Comparison of ENCODE assay signal across 1 cellular context in genomic region chr1:174159253-174160108, GRCh38.
TF ChIP-seq lines count a peak whose summit lies in the region.

RABGAP1L (plus strand) TSS chr1:174159520.

TF ChIP-seq in WTC11, 78 proteins besides CTCF, POLR2A, EP300 and RAD21 (continued from another document and continues in another):
- TF ChIP-seq, protein P1, sequence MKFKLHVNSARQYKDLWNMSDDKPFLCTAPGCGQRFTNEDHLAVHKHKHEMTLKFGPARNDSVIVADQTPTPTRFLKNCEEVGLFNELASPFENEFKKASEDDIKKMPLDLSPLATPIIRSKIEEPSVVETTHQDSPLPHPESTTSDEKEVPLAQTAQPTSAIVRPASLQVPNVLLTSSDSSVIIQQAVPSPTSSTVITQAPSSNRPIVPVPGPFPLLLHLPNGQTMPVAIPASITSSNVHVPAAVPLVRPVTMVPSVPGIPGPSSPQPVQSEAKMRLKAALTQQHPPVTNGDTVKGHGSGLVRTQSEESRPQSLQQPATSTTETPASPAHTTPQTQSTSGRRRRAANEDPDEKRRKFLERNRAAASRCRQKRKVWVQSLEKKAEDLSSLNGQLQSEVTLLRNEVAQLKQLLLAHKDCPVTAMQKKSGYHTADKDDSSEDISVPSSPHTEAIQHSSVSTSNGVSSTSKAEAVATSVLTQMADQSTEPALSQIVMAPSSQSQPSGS (CRISPR knock-in tag; IDR thresholded peaks at IDR 0.05; ENCODE audit: borderline replicate concordance, low read depth): no peak
- TF ChIP-seq ZNF232 (CRISPR knock-in tag; IDR thresholded peaks at IDR 0.05) (no peak; the same call in 1 of the 2 replicates), ZNF121 (CRISPR knock-in tag; IDR thresholded peaks at IDR 0.05) (no peak), ZNF396 (CRISPR knock-in tag; IDR thresholded peaks at IDR 0.05; ENCODE audit: borderline replicate concordance) (no peak), ELF4 (CRISPR knock-in tag; IDR thresholded peaks at IDR 0.05; ENCODE audit: low read depth) (no peak), PRRX2 (CRISPR knock-in tag; IDR thresholded peaks at IDR 0.05) (no peak), ZNF425 (CRISPR knock-in tag; conservative IDR thresholded peaks at IDR 0.05) (no peak), NFYB (CRISPR knock-in tag; conservative IDR thresholded peaks at IDR 0.05; ENCODE audit: low read depth) (no peak), ERG (CRISPR knock-in tag; IDR thresholded peaks at IDR 0.05) (no peak), JAZF1 (CRISPR knock-in tag; IDR thresholded peaks at IDR 0.05) (no peak), FOXP4 (CRISPR knock-in tag; IDR thresholded peaks at IDR 0.05) (peak; percentile 35; the same call in 1 of the 2 replicates), GTF2I (CRISPR knock-in tag; conservative IDR thresholded peaks at IDR 0.05) (no peak), E2F1 (CRISPR knock-in tag; IDR thresholded peaks at IDR 0.05) (no peak), CBFB (CRISPR knock-in tag; IDR thresholded peaks at IDR 0.05; ENCODE audit: low read depth) (no peak), EMX1 (CRISPR knock-in tag; IDR thresholded peaks at IDR 0.05) (no peak), ZNF671 (CRISPR knock-in tag; IDR thresholded peaks at IDR 0.05) (no peak), HMGXB4 (CRISPR knock-in tag; IDR thresholded peaks at IDR 0.05) (peak; percentile 87), ZNF263 (CRISPR knock-in tag; IDR thresholded peaks at IDR 0.05; ENCODE audit: low read depth) (peak; percentile 56), KAT7 (CRISPR knock-in tag; IDR thresholded peaks at IDR 0.05; ENCODE audit: borderline replicate concordance) (no peak), CREB1 (CRISPR knock-in tag; IDR thresholded peaks at IDR 0.05) (no peak), GRHL2 (CRISPR knock-in tag; IDR thresholded peaks at IDR 0.05; ENCODE audit: insufficient replicate concordance, severe bottlenecking) (no peak), ZNF317 (CRISPR knock-in tag; IDR thresholded peaks at IDR 0.05; ENCODE audit: borderline replicate concordance, low read depth) (no peak), FOXJ3 (CRISPR knock-in tag; IDR thresholded peaks at IDR 0.05; ENCODE audit: borderline replicate concordance) (no peak), NR1H2 (CRISPR knock-in tag; IDR thresholded peaks at IDR 0.05) (no peak), AR (CRISPR knock-in tag; IDR thresholded peaks at IDR 0.05) (no peak), ARID4B (CRISPR knock-in tag; IDR thresholded peaks at IDR 0.05; ENCODE audit: borderline replicate concordance) (peak; percentile 82; the same call in 1 of the 2 replicates), ZNF423 (CRISPR knock-in tag; IDR thresholded peaks at IDR 0.05) (no peak), ZNF219 (CRISPR knock-in tag; IDR thresholded peaks at IDR 0.05; ENCODE audit: borderline replicate concordance) (no peak), ATF1 (CRISPR knock-in tag; IDR thresholded peaks at IDR 0.05) (no peak)
- TF ChIP-seq, protein P2, sequence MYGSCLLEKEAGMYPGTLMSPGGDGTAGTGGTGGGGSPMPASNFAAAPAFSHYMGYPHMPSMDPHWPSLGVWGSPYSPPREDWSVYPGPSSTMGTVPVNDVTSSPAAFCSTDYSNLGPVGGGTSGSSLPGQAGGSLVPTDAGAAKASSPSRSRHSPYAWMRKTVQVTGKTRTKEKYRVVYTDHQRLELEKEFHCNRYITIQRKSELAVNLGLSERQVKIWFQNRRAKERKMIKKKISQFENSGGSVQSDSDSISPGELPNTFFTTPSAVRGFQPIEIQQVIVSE (CRISPR knock-in tag; IDR thresholded peaks at IDR 0.05; ENCODE audit: borderline replicate concordance): no peak
- TF ChIP-seq, protein P3, sequence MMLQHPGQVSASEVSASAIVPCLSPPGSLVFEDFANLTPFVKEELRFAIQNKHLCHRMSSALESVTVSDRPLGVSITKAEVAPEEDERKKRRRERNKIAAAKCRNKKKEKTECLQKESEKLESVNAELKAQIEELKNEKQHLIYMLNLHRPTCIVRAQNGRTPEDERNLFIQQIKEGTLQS (CRISPR knock-in tag; conservative IDR thresholded peaks at IDR 0.05): no peak
- TF ChIP-seq, protein P4, sequence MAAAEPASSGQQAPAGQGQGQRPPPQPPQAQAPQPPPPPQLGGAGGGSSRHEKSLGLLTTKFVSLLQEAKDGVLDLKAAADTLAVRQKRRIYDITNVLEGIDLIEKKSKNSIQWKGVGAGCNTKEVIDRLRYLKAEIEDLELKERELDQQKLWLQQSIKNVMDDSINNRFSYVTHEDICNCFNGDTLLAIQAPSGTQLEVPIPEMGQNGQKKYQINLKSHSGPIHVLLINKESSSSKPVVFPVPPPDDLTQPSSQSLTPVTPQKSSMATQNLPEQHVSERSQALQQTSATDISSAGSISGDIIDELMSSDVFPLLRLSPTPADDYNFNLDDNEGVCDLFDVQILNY (CRISPR knock-in tag; IDR thresholded peaks at IDR 0.05): peak; percentile 77; the same call in 1 of the 2 replicates
- TF ChIP-seq, protein P5, sequence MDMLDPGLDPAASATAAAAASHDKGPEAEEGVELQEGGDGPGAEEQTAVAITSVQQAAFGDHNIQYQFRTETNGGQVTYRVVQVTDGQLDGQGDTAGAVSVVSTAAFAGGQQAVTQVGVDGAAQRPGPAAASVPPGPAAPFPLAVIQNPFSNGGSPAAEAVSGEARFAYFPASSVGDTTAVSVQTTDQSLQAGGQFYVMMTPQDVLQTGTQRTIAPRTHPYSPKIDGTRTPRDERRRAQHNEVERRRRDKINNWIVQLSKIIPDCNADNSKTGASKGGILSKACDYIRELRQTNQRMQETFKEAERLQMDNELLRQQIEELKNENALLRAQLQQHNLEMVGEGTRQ (CRISPR knock-in tag; IDR thresholded peaks at IDR 0.05): no peak
- TF ChIP-seq, protein P6, sequence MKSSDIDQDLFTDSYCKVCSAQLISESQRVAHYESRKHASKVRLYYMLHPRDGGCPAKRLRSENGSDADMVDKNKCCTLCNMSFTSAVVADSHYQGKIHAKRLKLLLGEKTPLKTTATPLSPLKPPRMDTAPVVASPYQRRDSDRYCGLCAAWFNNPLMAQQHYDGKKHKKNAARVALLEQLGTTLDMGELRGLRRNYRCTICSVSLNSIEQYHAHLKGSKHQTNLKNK (CRISPR knock-in tag; IDR thresholded peaks at IDR 0.05): no peak
